Comparison of ENCODE assay signal across 7 cellular contexts in genomic region chr12:644818-645552, GRCh38. TPM values are rescaled to one million over a fixed set of nuclear protein-coding genes. Genes with fewer than 3 reads are reported as not detected.
A peak's percentile ranks its signal among the peaks of the same experiment; 100 is the strongest.
DNase-seq lines count a peak whose midpoint lies in the region; ATAC-seq, FAIRE-seq and TF ChIP-seq lines count a peak whose summit lies in the region.

No MANE protein-coding gene starts in this region.

- no peak for ATAC-seq in lung (ENCODE audit: insufficient read depth, low FRiP score)
- ATAC-seq in GM18873 (IDR thresholded peaks at IDR 0.05; ENCODE audit: low FRiP score, unreplicated experiment), result no peak
- ATAC-seq in HG03520 (IDR thresholded peaks at IDR 0.05; ENCODE audit: unreplicated experiment), result no peak

- FAIRE-seq in RCC 7860 (lab: Jason Lieb, UNC), result no peak

- WGBS in lung, 2 donors, result 68 to 84% methylated on average over 6 of the region's 6 CpGs

- H3K9me3 ChIP-seq in lung (ENCODE audit: control insufficient read depth in 2 of 2, insufficient read depth in 1 of 2, low read length in 1 of 2), result no peaks in the 10 kb centered on the region

- H3K4me3 ChIP-seq in lung, result no peak overlapping the region

- no peaks in the 10 kb centered on the region for H3K27me3 ChIP-seq in lung (ENCODE audit: control insufficient read depth, insufficient read depth)

- peak overlapping the region; percentile 49 to 98 for H3K27ac ChIP-seq in lung (ENCODE audit: low read depth in 1 of 2, low read length in 1 of 2)
- H3K27ac ChIP-seq in temporal lobe (ENCODE audit: low read depth, low read length), result peak overlapping the region; percentile 94

- H3K4me1 ChIP-seq in lung (ENCODE audit: control insufficient read depth in 2 of 2, insufficient read depth in 2 of 2, low read length in 2 of 2), result peaks cover 14 to 17% of the 10 kb centered on the region in 2 donors

- no peak for TF ChIP-seq CTCF in lung (IDR thresholded peaks at IDR 0.05; ENCODE audit: control extremely low read depth, extremely low read depth)

- no peaks in the 10 kb centered on the region for H3K36me3 ChIP-seq in lung (ENCODE audit: control insufficient read depth in 2 of 2, insufficient read depth in 2 of 2, low read length in 2 of 2)

- peak; percentile 54 for DNase-seq in M059J (ENCODE audit: low read depth)
- peak; percentile 83 for DNase-seq in cerebellar cortex (ENCODE audit: low spot score)
- DNase-seq in lung (ENCODE audit: low spot score), result no peak
- DNase-seq in RCC 7860 (ENCODE audit: low spot score), result no peak

RNA-seq across cellular contexts. Expression of gene NINJ2, which starts 18.3 kb away (rescaled TPM):
- total RNA-seq in M059J (2014; rRNA removed; shearing (Covaris generic)), result 0.81 TPM in 1 of 2 replicates, not detected in the other
- total RNA-seq in lung (10 to 100 TPM in 1 of 2 donors, 1 to 10 TPM in 1; 5.8 to 14.0 TPM), temporal lobe (0.49 TPM)
- polyA plus RNA-seq in lung, result 10 to 100 TPM; 14.6 to 28.4 TPM

Comparison
In these comparisons a context has a peak if more than half of its experiments do, and no peak if none do; other contexts are left out.
1. DNase-seq: peak in M059J (single experiment) and cerebellar cortex (single experiment); none in lung (single experiment) and RCC 7860 (single experiment).